In genomic region chr10:7027913-7028808, GRCh38 we compare ENCODE assay signal across 1 cellular context.
TF ChIP-seq lines count a peak whose summit lies in the region.

No MANE protein-coding gene starts in this region.

TF ChIP-seq in K562, 482 proteins besides CTCF, POLR2A, EP300 and RAD21 (continued from another document and continues in another):
- peak; percentile 68 for TF ChIP-seq PKNOX1 (IDR thresholded peaks at IDR 0.05)
- TF ChIP-seq POLR2AphosphoS5 (IDR thresholded peaks at IDR 0.05; ENCODE audit: control insufficient read depth, insufficient read depth, low read depth, low read length): peak; percentile 78
- TF ChIP-seq MAZ (CRISPR knock-in tag; conservative IDR thresholded peaks at IDR 0.05 in 1 of 2, IDR thresholded peaks at IDR 0.05 in 1 of 2): peak in 1 of 2 experiments; percentile 6; a peak in 2 of 4 replicates
- TF ChIP-seq POLR2H (tag; IDR thresholded peaks at IDR 0.05; ENCODE audit: low read depth): peak; percentile 79
- TF ChIP-seq ZBTB2 (IDR thresholded peaks at IDR 0.05): peak; percentile 37; the same call in 1 of the 2 replicates
- no peak for TF ChIP-seq KDM5B (IDR thresholded peaks at IDR 0.05; ENCODE audit: insufficient replicate concordance, low read depth, low read length)
- TF ChIP-seq ATF1 (CRISPR knock-in tag; IDR thresholded peaks at IDR 0.05): no peak
- TF ChIP-seq ATF1 (tag; IDR thresholded peaks at IDR 0.05): peak; percentile 80
- TF ChIP-seq EGR1 (conservative IDR thresholded peaks at IDR 0.05): peak; percentile 89
- TF ChIP-seq USF1 (CRISPR knock-in tag; IDR thresholded peaks at IDR 0.05): no peak
- peak; percentile 100 for TF ChIP-seq ZNF75A (CRISPR knock-in tag; IDR thresholded peaks at IDR 0.05)
- TF ChIP-seq HMGXB4 (CRISPR knock-in tag; IDR thresholded peaks at IDR 0.05): no peak
- 0 out of 2 replicates have a peak, but pooled peaks have one; percentile 15 for TF ChIP-seq BACH1 (tag; IDR thresholded peaks at IDR 0.05)
- no peak; the same call in 1 of the 2 replicates for TF ChIP-seq CXXC5 (CRISPR knock-in tag; IDR thresholded peaks at IDR 0.05)
- TF ChIP-seq SMAD4 (CRISPR knock-in tag; conservative IDR thresholded peaks at IDR 0.05): peak; percentile 28
- TF ChIP-seq CBX1 (IDR thresholded peaks at IDR 0.05; ENCODE audit: low read depth): no peak
- TF ChIP-seq RBBP5 (IDR thresholded peaks at IDR 0.05; ENCODE audit: borderline replicate concordance, insufficient read depth, low read length, poor library complexity, severe bottlenecking): peak; percentile 45
- peak; percentile 67; the same call in 1 of the 2 replicates for TF ChIP-seq MYC (IDR thresholded peaks at IDR 0.05; ENCODE audit: low read depth, low read length)
- no peak for TF ChIP-seq MYC (CRISPR knock-in tag; IDR thresholded peaks at IDR 0.05; ENCODE audit: borderline replicate concordance, low read depth)
- TF ChIP-seq TRIM25 (IDR thresholded peaks at IDR 0.05; ENCODE audit: borderline replicate concordance): no peak
- peak; percentile 25; the same call in 1 of the 2 replicates for TF ChIP-seq ZNF311 (CRISPR knock-in tag; IDR thresholded peaks at IDR 0.05)
- peak; percentile 100 for TF ChIP-seq FOSL1 (tag; conservative IDR thresholded peaks at IDR 0.05)
- TF ChIP-seq ZNF395 (CRISPR knock-in tag; IDR thresholded peaks at IDR 0.05): peak; percentile 89
- TF ChIP-seq CEBPZ (IDR thresholded peaks at IDR 0.05; ENCODE audit: borderline replicate concordance, low read depth, low read length): no peak
- peak; percentile 33 to 86 for TF ChIP-seq NCOA2 (IDR thresholded peaks at IDR 0.05; ENCODE audit: partially characterized antibody in 2 of 2)
- no peak for TF ChIP-seq CHD4 (IDR thresholded peaks at IDR 0.05; ENCODE audit: insufficient read depth, insufficient replicate concordance, low read depth, low read length, poor library complexity, severe bottlenecking)
- TF ChIP-seq NCOR1 (IDR thresholded peaks at IDR 0.05): peak; percentile 90
- TF ChIP-seq ZFX (CRISPR knock-in tag; IDR thresholded peaks at IDR 0.05): 0 out of 2 replicates have a peak, but pooled peaks have one; percentile 22
- TF ChIP-seq HDAC3 (IDR thresholded peaks at IDR 0.05; ENCODE audit: borderline replicate concordance, partially characterized antibody): peak; percentile 56
- no peak; the same call in 1 of the 2 replicates for TF ChIP-seq ZNF197 (CRISPR knock-in tag; IDR thresholded peaks at IDR 0.05; ENCODE audit: low read depth)
- TF ChIP-seq NFIC (IDR thresholded peaks at IDR 0.05): peak; percentile 59
- TF ChIP-seq ARID3A (IDR thresholded peaks at IDR 0.05; ENCODE audit: borderline replicate concordance, low read depth, low read length): peak; percentile 98
- peak; percentile 91 for TF ChIP-seq CEBPB (tag; IDR thresholded peaks at IDR 0.05)
- no peak for TF ChIP-seq CREBBP (IDR thresholded peaks at IDR 0.05; ENCODE audit: low read depth, low read length)
- peak; percentile 97 for TF ChIP-seq RNF2 (IDR thresholded peaks at IDR 0.05)
- TF ChIP-seq E2F5 (CRISPR knock-in tag; IDR thresholded peaks at IDR 0.05): no peak
- TF ChIP-seq PBX2 (CRISPR knock-in tag; IDR thresholded peaks at IDR 0.05; ENCODE audit: low read depth): no peak
- TF ChIP-seq PBX2 (tag; conservative IDR thresholded peaks at IDR 0.05; ENCODE audit: low read depth): peak; percentile 66; the same call in 1 of the 2 replicates
- peak; percentile 83; the same call in 1 of the 2 replicates for TF ChIP-seq CEBPG (CRISPR knock-in tag; IDR thresholded peaks at IDR 0.05)
- TF ChIP-seq CEBPG (tag; conservative IDR thresholded peaks at IDR 0.05 in 1 of 2, IDR thresholded peaks at IDR 0.05 in 1 of 2): peak; percentile 79 to 94
- TF ChIP-seq TAF1 (IDR thresholded peaks at IDR 0.05; ENCODE audit: control insufficient read depth, extremely low read depth, insufficient read depth, low read length, severe bottlenecking): peak; percentile 36
- no peak for TF ChIP-seq ZBTB7A (IDR thresholded peaks at IDR 0.05; ENCODE audit: borderline replicate concordance, control insufficient read depth, low read depth, low read length)
- peak; percentile 80 for TF ChIP-seq DACH1 (IDR thresholded peaks at IDR 0.05; ENCODE audit: partially characterized antibody)
- TF ChIP-seq POLR2B (IDR thresholded peaks at IDR 0.05; ENCODE audit: low read depth, partially characterized antibody): peak; percentile 25
- no peak for TF ChIP-seq ZNF3 (CRISPR knock-in tag; IDR thresholded peaks at IDR 0.05)
- peak; percentile 77; the same call in 1 of the 2 replicates for TF ChIP-seq ELF4 (CRISPR knock-in tag; IDR thresholded peaks at IDR 0.05)
- peak; percentile 46 for TF ChIP-seq HES1 (IDR thresholded peaks at IDR 0.05; ENCODE audit: low read depth)
